Comparison of ENCODE assay signal across 16 cellular contexts in genomic region chr5:37615184-37615583, GRCh38.
DNase-seq lines count a peak whose midpoint lies in the region; ATAC-seq and TF ChIP-seq lines count a peak whose summit lies in the region.
"Had no signal": no experiment of that assay in that cellular context is flagged by ENCODE, and none has a peak within 500 bp of the region (broad histone marks: within the 10 kb centered on the region; RNA-seq: fewer than 3 reads in every experiment).

No MANE protein-coding gene starts in this region.

- peaks cover 5% of the 10 kb centered on the region for H3K36me3 Mint-ChIP-seq in osteocyte (ENCODE audit: unreplicated experiment)

- H3K9me3 Mint-ChIP-seq in osteocyte (ENCODE audit: unreplicated experiment): no peaks in the 10 kb centered on the region
- H3K9me3 Mint-ChIP-seq: activated CD4-positive, alpha-beta memory T cell treated with anti-CD3 and anti-CD28 coated beads, Interleukin-2, amount 10 ng/mL, durations not matched to agents 7 days and 5 days had no signal

- peaks cover 15% of the 10 kb centered on the region for H3K4me1 Mint-ChIP-seq in osteocyte (ENCODE audit: unreplicated experiment)
- H3K4me1 Mint-ChIP-seq: activated CD4-positive, alpha-beta memory T cell treated with anti-CD3 and anti-CD28 coated beads, Interleukin-2, amount 10 ng/mL, durations not matched to agents 7 days and 5 days had no signal

- H3K4me3 ChIP-seq in epithelial cell of esophagus (ENCODE audit: low read length): no peak overlapping the region
- H3K4me3 ChIP-seq: upper lobe of right lung had no signal

- ATAC-seq in left ventricle myocardium superior: no peak
- ATAC-seq in GM19023 (IDR thresholded peaks at IDR 0.05; ENCODE audit: unreplicated experiment): no peak
- ATAC-seq in HG03280 (IDR thresholded peaks at IDR 0.05; ENCODE audit: unreplicated experiment): no peak
- ATAC-seq: upper lobe of right lung had no signal

- peak; percentile 81 for DNase-seq in AG20443 (ENCODE audit: low spot score)
- peak; percentile 87 for DNase-seq in RPMI7951 (ENCODE audit: low read depth)
- peak; percentile 5 for DNase-seq in epithelial cell of esophagus (ENCODE audit: low read depth)
- no peak for DNase-seq in osteocyte (ENCODE audit: extremely low spot score, unreplicated experiment)
- DNase-seq in left ventricle myocardium superior: no peak
- no peak for DNase-seq in erythroblast (lab: John Stamatoyannopoulos, UW)
- DNase-seq: activated CD4-positive, alpha-beta memory T cell treated with anti-CD3 and anti-CD28 coated beads, Interleukin-2, amount 10 ng/mL, durations not matched to agents 7 days and 5 days; C1 segment of cervical spinal cord; caudate nucleus; DND-41; Karpas-422; NCI-H187 treated with DMSO at 0.1 percent for 48 hours; NCI-H748 treated with DMSO at 0.1 percent for 48 hours; upper lobe of right lung had no signal

- peak overlapping the region; percentile 29 for H3K27ac Mint-ChIP-seq in osteocyte (ENCODE audit: unreplicated experiment)
- H3K27ac Mint-ChIP-seq: activated CD4-positive, alpha-beta memory T cell treated with anti-CD3 and anti-CD28 coated beads, Interleukin-2, amount 10 ng/mL, durations not matched to agents 7 days and 5 days had no signal

- no peaks in the 10 kb centered on the region for H3K27me3 Mint-ChIP-seq in osteocyte (ENCODE audit: unreplicated experiment)
- H3K27me3 Mint-ChIP-seq: activated CD4-positive, alpha-beta memory T cell treated with anti-CD3 and anti-CD28 coated beads, Interleukin-2, amount 10 ng/mL, durations not matched to agents 7 days and 5 days had no signal

- H3K4me3 Mint-ChIP-seq in osteocyte (ENCODE audit: unreplicated experiment): no peak overlapping the region
- H3K4me3 Mint-ChIP-seq: activated CD4-positive, alpha-beta memory T cell treated with anti-CD3 and anti-CD28 coated beads, Interleukin-2, amount 10 ng/mL, durations not matched to agents 7 days and 5 days had no signal

- no peak for TF ChIP-seq CTCF in epithelial cell of esophagus (IDR thresholded peaks at IDR 0.05; ENCODE audit: insufficient read depth, low read depth, low read length, missing control alignments)
- TF ChIP-seq CTCF in osteocyte (IDR thresholded peaks at IDR 0.05): no peak

- TF ChIP-seq POLR2A in erythroblast (IDR thresholded peaks at IDR 0.05; ENCODE audit: low read length): no peak

- intact Hi-C loops in left ventricle myocardium superior (cut with micrococcal nuclease): no loop called here

Comparison
In these comparisons a context has a peak if more than half of its experiments do, and no peak if none do; other contexts are left out.
1. DNase-seq: peak in AG20443 (single experiment), RPMI7951 (single experiment) and epithelial cell of esophagus (single experiment); none in osteocyte (single experiment), left ventricle myocardium superior (single experiment) and erythroblast (0 of 2).